1 cellular context compared by ENCODE assay signal in the genomic region with DNA sequence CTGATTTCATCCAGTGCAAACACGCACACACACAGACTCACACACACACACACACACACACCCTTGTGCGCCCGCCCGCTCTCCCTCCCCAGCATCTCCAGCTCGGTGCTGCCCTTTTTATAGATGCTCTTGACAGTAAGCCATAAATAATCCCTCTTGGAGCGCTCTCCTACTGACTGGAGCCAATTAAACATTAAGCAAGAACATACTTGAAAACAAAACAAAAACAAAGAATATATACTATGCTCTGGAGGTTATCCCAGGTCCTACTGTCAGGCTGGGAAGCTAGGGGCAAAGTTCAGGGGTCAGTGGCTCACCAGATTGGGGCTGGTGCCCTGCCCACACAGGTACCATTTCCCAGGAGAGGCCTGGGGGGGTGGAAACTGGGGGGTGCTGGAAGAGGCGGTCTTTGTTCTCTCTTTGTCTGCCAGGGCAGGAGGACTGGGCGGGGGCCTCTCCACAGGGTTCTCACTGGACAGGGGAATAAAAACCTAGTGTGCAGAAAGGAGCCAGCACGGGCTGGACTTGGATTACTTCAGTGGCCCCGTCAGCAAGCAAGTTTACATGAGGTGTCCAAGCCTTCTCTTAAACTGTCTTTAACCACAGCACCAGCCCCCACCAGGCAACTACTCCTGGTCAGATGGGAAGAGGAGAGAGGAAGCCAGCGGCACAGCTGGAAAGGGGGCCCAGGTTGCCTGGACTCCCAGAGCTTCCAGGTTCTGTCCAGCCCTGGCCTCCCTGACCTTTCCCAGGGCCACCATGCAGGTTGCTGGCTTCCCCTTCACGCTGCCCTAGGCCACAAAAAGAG.
A peak's percentile ranks its signal among the peaks of the same experiment; 100 is the strongest.
TF ChIP-seq lines count a peak whose summit lies in the region.

No MANE protein-coding gene starts in this region.

TF ChIP-seq in HepG2, 621 proteins besides CTCF, POLR2A, EP300 and RAD21 (continued from another document and continues in another):
- TF ChIP-seq, protein P1, sequence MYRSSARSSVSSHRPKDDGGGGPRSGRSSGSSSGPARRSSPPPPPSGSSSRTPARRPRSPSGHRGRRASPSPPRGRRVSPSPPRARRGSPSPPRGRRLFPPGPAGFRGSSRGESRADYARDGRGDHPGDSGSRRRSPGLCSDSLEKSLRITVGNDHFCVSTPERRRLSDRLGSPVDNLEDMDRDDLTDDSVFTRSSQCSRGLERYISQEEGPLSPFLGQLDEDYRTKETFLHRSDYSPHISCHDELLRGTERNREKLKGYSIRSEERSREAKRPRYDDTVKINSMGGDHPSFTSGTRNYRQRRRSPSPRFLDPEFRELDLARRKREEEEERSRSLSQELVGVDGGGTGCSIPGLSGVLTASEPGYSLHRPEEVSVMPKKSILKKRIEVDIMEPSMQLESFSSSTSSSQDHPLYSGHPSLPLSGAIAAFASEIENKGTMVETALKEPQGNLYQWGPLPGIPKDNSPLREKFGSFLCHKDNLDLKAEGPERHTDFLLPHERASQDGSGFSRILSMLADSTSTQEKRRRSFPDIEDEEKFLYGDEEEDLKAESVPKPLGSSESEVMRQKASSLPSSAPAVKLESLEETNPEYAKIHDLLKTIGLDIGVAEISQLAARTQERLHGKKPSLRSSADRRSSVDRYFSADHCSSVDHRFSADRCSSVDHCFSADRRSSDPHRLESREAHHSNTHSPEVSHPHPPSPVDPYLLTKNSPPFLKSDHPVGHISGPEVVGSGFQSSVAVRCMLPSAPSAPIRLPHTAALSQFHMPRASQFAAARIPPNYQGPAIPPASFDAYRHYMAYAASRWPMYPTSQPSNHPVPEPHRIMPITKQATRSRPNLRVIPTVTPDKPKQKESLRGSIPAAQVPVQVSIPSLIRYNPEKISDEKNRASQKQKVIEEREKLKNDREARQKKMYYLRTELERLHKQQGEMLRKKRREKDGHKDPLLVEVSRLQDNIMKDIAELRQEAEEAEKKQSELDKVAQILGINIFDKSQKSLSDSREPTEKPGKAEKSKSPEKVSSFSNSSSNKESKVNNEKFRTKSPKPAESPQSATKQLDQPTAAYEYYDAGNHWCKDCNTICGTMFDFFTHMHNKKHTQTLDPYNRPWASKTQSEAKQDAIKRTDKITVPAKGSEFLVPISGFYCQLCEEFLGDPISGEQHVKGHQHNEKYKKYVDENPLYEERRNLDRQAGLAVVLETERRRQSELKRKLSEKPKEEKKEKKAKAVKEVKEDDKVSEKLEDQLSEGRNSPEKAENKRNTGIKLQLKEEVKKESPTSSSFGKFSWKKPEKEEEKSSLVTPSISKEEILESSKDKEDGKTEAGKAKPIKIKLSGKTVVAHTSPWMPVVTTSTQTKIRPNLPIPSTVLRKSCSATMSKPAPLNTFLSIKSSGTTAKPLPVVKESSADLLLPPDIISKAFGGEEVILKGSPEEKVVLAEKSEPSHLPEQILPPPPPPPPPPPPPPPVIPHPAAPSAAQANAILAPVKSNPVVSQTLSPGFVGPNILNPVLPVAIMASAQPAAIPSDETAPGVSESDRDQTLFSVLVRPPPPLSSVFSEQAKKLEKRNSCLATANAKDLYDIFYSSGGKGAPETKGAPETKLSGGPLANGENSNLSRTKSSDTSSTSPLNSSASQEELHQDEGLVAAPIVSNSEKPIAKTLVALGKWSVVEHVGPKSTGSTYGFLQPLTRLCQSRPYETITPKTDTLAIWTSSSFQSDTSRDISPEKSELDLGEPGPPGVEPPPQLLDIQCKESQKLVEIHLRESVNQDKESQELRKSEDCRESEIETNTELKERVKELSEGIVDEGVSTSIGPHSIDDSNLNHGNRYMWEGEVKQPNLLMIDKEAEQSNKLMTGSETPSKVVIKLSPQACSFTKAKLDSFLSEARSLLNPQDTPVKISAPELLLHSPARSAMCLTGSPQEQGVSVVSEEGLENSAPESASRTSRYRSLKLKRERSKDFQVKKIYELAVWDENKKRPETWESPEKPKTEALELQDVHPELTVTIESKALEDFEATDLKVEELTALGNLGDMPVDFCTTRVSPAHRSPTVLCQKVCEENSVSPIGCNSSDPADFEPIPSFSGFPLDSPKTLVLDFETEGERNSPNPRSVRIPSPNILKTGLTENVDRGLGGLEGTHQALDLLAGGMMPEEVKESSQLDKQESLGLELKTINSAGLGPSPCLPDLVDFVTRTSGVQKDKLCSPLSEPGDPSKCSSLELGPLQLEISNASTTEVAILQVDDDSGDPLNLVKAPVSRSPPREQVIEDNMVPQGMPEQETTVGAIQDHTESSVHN (CRISPR knock-in tag; IDR thresholded peaks at IDR 0.05), result 0 out of 2 replicates have a peak, but pooled peaks have one; percentile 9
- no peak for TF ChIP-seq MBNL3 (CRISPR knock-in tag; conservative IDR thresholded peaks at IDR 0.05)
- no peak for TF ChIP-seq ZNF747 (CRISPR knock-in tag; IDR thresholded peaks at IDR 0.05; ENCODE audit: borderline replicate concordance)
- TF ChIP-seq HDAC1 (CRISPR knock-in tag; IDR thresholded peaks at IDR 0.05), result peak; percentile 82
- no peak for TF ChIP-seq MBD4 (IDR thresholded peaks at IDR 0.05; ENCODE audit: borderline replicate concordance, low read length)
- no peak for TF ChIP-seq ZNF709 (CRISPR knock-in tag; IDR thresholded peaks at IDR 0.05)
- TF ChIP-seq FOXK1 (CRISPR knock-in tag; IDR thresholded peaks at IDR 0.05; ENCODE audit: borderline replicate concordance, low read depth), result 0 out of 2 replicates have a peak, but pooled peaks have one; percentile 60
- no peak; the same call in 1 of the 2 replicates for TF ChIP-seq AKAP8 (CRISPR knock-in tag; IDR thresholded peaks at IDR 0.05)
- TF ChIP-seq, protein P2, sequence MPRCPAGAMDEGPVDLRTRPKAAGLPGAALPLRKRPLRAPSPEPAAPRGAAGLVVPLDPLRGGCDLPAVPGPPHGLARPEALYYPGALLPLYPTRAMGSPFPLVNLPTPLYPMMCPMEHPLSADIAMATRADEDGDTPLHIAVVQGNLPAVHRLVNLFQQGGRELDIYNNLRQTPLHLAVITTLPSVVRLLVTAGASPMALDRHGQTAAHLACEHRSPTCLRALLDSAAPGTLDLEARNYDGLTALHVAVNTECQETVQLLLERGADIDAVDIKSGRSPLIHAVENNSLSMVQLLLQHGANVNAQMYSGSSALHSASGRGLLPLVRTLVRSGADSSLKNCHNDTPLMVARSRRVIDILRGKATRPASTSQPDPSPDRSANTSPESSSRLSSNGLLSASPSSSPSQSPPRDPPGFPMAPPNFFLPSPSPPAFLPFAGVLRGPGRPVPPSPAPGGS (CRISPR knock-in tag; IDR thresholded peaks at IDR 0.05), result no peak
- no peak for TF ChIP-seq ZNF160 (CRISPR knock-in tag; IDR thresholded peaks at IDR 0.05)
- TF ChIP-seq, protein P3, sequence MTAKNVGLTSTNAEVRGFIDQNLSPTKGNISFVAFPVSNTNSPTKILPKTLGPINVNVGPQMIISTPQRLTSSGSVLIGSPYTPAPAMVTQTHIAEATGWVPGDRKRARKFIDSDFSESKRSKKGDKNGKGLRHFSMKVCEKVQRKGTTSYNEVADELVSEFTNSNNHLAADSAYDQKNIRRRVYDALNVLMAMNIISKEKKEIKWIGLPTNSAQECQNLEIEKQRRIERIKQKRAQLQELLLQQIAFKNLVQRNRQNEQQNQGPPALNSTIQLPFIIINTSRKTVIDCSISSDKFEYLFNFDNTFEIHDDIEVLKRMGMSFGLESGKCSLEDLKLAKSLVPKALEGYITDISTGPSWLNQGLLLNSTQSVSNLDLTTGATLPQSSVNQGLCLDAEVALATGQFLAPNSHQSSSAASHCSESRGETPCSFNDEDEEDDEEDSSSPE (CRISPR knock-in tag; IDR thresholded peaks at IDR 0.05), result no peak
- TF ChIP-seq MAFG (CRISPR knock-in tag; IDR thresholded peaks at IDR 0.05), result no peak; the same call in none of the 2 replicates
- TF ChIP-seq, protein P4, sequence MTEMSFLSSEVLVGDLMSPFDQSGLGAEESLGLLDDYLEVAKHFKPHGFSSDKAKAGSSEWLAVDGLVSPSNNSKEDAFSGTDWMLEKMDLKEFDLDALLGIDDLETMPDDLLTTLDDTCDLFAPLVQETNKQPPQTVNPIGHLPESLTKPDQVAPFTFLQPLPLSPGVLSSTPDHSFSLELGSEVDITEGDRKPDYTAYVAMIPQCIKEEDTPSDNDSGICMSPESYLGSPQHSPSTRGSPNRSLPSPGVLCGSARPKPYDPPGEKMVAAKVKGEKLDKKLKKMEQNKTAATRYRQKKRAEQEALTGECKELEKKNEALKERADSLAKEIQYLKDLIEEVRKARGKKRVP (CRISPR knock-in tag; IDR thresholded peaks at IDR 0.05), result no peak
- TF ChIP-seq, protein P5, sequence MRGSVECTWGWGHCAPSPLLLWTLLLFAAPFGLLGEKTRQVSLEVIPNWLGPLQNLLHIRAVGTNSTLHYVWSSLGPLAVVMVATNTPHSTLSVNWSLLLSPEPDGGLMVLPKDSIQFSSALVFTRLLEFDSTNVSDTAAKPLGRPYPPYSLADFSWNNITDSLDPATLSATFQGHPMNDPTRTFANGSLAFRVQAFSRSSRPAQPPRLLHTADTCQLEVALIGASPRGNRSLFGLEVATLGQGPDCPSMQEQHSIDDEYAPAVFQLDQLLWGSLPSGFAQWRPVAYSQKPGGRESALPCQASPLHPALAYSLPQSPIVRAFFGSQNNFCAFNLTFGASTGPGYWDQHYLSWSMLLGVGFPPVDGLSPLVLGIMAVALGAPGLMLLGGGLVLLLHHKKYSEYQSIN (CRISPR knock-in tag; IDR thresholded peaks at IDR 0.05; ENCODE audit: borderline replicate concordance), result no peak
- no peak for TF ChIP-seq SATB2 (CRISPR knock-in tag; IDR thresholded peaks at IDR 0.05)
- TF ChIP-seq, protein P6, sequence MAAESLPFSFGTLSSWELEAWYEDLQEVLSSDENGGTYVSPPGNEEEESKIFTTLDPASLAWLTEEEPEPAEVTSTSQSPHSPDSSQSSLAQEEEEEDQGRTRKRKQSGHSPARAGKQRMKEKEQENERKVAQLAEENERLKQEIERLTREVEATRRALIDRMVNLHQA (CRISPR knock-in tag; IDR thresholded peaks at IDR 0.05), result no peak
- no peak for TF ChIP-seq ATF7 (IDR thresholded peaks at IDR 0.05)
- TF ChIP-seq ATF7 (CRISPR knock-in tag; IDR thresholded peaks at IDR 0.05), result no peak
- TF ChIP-seq, protein P7, sequence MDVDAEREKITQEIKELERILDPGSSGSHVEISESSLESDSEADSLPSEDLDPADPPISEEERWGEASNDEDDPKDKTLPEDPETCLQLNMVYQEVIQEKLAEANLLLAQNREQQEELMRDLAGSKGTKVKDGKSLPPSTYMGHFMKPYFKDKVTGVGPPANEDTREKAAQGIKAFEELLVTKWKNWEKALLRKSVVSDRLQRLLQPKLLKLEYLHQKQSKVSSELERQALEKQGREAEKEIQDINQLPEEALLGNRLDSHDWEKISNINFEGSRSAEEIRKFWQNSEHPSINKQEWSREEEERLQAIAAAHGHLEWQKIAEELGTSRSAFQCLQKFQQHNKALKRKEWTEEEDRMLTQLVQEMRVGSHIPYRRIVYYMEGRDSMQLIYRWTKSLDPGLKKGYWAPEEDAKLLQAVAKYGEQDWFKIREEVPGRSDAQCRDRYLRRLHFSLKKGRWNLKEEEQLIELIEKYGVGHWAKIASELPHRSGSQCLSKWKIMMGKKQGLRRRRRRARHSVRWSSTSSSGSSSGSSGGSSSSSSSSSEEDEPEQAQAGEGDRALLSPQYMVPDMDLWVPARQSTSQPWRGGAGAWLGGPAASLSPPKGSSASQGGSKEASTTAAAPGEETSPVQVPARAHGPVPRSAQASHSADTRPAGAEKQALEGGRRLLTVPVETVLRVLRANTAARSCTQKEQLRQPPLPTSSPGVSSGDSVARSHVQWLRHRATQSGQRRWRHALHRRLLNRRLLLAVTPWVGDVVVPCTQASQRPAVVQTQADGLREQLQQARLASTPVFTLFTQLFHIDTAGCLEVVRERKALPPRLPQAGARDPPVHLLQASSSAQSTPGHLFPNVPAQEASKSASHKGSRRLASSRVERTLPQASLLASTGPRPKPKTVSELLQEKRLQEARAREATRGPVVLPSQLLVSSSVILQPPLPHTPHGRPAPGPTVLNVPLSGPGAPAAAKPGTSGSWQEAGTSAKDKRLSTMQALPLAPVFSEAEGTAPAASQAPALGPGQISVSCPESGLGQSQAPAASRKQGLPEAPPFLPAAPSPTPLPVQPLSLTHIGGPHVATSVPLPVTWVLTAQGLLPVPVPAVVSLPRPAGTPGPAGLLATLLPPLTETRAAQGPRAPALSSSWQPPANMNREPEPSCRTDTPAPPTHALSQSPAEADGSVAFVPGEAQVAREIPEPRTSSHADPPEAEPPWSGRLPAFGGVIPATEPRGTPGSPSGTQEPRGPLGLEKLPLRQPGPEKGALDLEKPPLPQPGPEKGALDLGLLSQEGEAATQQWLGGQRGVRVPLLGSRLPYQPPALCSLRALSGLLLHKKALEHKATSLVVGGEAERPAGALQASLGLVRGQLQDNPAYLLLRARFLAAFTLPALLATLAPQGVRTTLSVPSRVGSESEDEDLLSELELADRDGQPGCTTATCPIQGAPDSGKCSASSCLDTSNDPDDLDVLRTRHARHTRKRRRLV (CRISPR knock-in tag; IDR thresholded peaks at IDR 0.05), result no peak
- no peak for TF ChIP-seq SMARCC2 (IDR thresholded peaks at IDR 0.05)
- no peak for TF ChIP-seq ZNF296 (CRISPR knock-in tag; conservative IDR thresholded peaks at IDR 0.05)
- TF ChIP-seq HNRNPLL (IDR thresholded peaks at IDR 0.05; ENCODE audit: low read depth, low read length, poor library complexity, severe bottlenecking), result no peak
- no peak for TF ChIP-seq ZNF547 (CRISPR knock-in tag; IDR thresholded peaks at IDR 0.05)
- TF ChIP-seq MAFK (conservative IDR thresholded peaks at IDR 0.05 in 1 of 2, IDR thresholded peaks at IDR 0.05 in 1 of 2; ENCODE audit: low read length in 2 of 2), result no peak
- peak; percentile 66; the same call in 1 of the 2 replicates for TF ChIP-seq ZNF205 (CRISPR knock-in tag; IDR thresholded peaks at IDR 0.05)
- TF ChIP-seq ZFAT (CRISPR knock-in tag; conservative IDR thresholded peaks at IDR 0.05), result no peak
- TF ChIP-seq TMF1 (CRISPR knock-in tag; IDR thresholded peaks at IDR 0.05; ENCODE audit: low read depth), result no peak
- TF ChIP-seq MED8 (CRISPR knock-in tag; IDR thresholded peaks at IDR 0.05; ENCODE audit: insufficient replicate concordance), result peak; percentile 56
- TF ChIP-seq XRCC5 (optimal IDR thresholded peaks at IDR 0.05; ENCODE audit: low read length), result peak; percentile 69
- TF ChIP-seq, protein P8, sequence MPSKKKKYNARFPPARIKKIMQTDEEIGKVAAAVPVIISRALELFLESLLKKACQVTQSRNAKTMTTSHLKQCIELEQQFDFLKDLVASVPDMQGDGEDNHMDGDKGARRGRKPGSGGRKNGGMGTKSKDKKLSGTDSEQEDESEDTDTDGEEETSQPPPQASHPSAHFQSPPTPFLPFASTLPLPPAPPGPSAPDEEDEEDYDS (CRISPR knock-in tag; IDR thresholded peaks at IDR 0.05), result no peak
- no peak for TF ChIP-seq HNRNPL (IDR thresholded peaks at IDR 0.05; ENCODE audit: low read depth, low read length)
- TF ChIP-seq NCOA5 (CRISPR knock-in tag; IDR thresholded peaks at IDR 0.05), result no peak
- peak; percentile 18; the same call in 1 of the 2 replicates for TF ChIP-seq ERF (CRISPR knock-in tag; IDR thresholded peaks at IDR 0.05)
- TF ChIP-seq MED13 (CRISPR knock-in tag; IDR thresholded peaks at IDR 0.05), result no peak
- TF ChIP-seq ZNF253 (CRISPR knock-in tag; IDR thresholded peaks at IDR 0.05; ENCODE audit: borderline replicate concordance), result no peak
- TF ChIP-seq ARNT2 (CRISPR knock-in tag; IDR thresholded peaks at IDR 0.05; ENCODE audit: low read depth), result no peak
- no peak for TF ChIP-seq ZMAT3 (CRISPR knock-in tag; conservative IDR thresholded peaks at IDR 0.05)
- no peak for TF ChIP-seq NFRKB (IDR thresholded peaks at IDR 0.05)
- peak; percentile 85; the same call in 1 of the 2 replicates for TF ChIP-seq ZNF430 (CRISPR knock-in tag; IDR thresholded peaks at IDR 0.05)
- TF ChIP-seq ZFP82 (CRISPR knock-in tag; IDR thresholded peaks at IDR 0.05; ENCODE audit: borderline replicate concordance), result no peak
- TF ChIP-seq SETDB1 (CRISPR knock-in tag; IDR thresholded peaks at IDR 0.05; ENCODE audit: borderline replicate concordance), result no peak
- no peak for TF ChIP-seq CBX5 (CRISPR knock-in tag; IDR thresholded peaks at IDR 0.05; ENCODE audit: borderline replicate concordance)
- TF ChIP-seq ZNF451 (CRISPR knock-in tag; IDR thresholded peaks at IDR 0.05), result no peak
